ENCODE assay signal across 17 cellular contexts in genomic region chr7:25521236-25521635, GRCh38.
DNase-seq lines count a peak whose midpoint lies in the region; ATAC-seq, FAIRE-seq and TF ChIP-seq lines count a peak whose summit lies in the region.
"Had no signal": no experiment of that assay in that cellular context is flagged by ENCODE, and none has a peak within 500 bp of the region (broad histone marks: within the 10 kb centered on the region; RNA-seq: fewer than 3 reads in every experiment).

No MANE protein-coding gene starts in this region.

- H4K20me1 ChIP-seq in H1 (replicated peaks in 1 of 2; ENCODE audit: control insufficient read depth in 1 of 2, insufficient read depth in 2 of 2, low read length in 2 of 2) = no peaks in the 10 kb centered on the region

- no peak for FAIRE-seq in H1 (lab: Jason Lieb, UNC)
- FAIRE-seq: G401.6 had no signal

- no peaks in the 10 kb centered on the region for H3K9me3 Mint-ChIP-seq in activated naive CD4-positive, alpha-beta T cell treated with anti-CD3 and anti-CD28 coated beads for 36 hours
- peaks cover 15% of the 10 kb centered on the region for H3K9me3 Mint-ChIP-seq in activated naive CD4-positive, alpha-beta T cell treated with anti-CD3 and anti-CD28 coated beads, Interleukin-2, amount 10 ng/mL, durations not matched to agents 7 days and 5 days
- peaks cover 0 to 14% (median 4%) of the 10 kb centered on the region in 11 donors for H3K9me3 Mint-ChIP-seq in naive thymus-derived CD4-positive, alpha-beta T cell

- no peak overlapping the region for H3K4me3 Mint-ChIP-seq in activated naive CD4-positive, alpha-beta T cell treated with anti-CD3 and anti-CD28 coated beads for 36 hours
- no peak overlapping the region for H3K4me3 Mint-ChIP-seq in activated naive CD4-positive, alpha-beta T cell treated with anti-CD3 and anti-CD28 coated beads, Interleukin-2, amount 10 ng/mL, durations not matched to agents 7 days and 5 days
- peak overlapping the region in 3 of 10 donors; percentile 50 to 70 (median 60) for H3K4me3 Mint-ChIP-seq in naive thymus-derived CD4-positive, alpha-beta T cell
- H3K4me3 Mint-ChIP-seq: B cell; CD8-positive, alpha-beta memory T cell had no signal

- intact Hi-C loops in activated naive CD4-positive, alpha-beta T cell treated with anti-CD3 and anti-CD28 coated beads for 36 hours (cut with micrococcal nuclease) = loop anchor here (2.0 kb wide), 1 partner anchor 24 kb away; no protein-coding TSS in a partner anchor
- intact Hi-C loops in naive thymus-derived CD4-positive, alpha-beta T cell (cut with micrococcal nuclease) = loop anchor here in 1 of 2 donors (2.0 kb wide), 1 partner anchor 24 kb away; no protein-coding TSS in a partner anchor

- no peak overlapping the region for H4K5ac ChIP-seq in H1 (ENCODE audit: insufficient read length, low read depth, low read length)

- no peak overlapping the region for H3K4ac ChIP-seq in H1 (replicated peaks; ENCODE audit: insufficient read length, low read depth, low read length)

- POLR2A ChIA-PET in H1 (lab: Charles Lee; ENCODE audit: partially characterized antibody) = no interaction called here
- POLR2A ChIA-PET in naive thymus-derived CD4-positive, alpha-beta T cell (lab: Charles Lee) = no interaction called here

- H3K18ac ChIP-seq in H1 (ENCODE audit: extremely low read depth, low read length) = no peak overlapping the region

- H3K4me2 ChIP-seq in H1 (ENCODE audit: insufficient read depth in 1 of 2, low read depth in 2 of 2, low read length in 2 of 2) = no peak overlapping the region

- peaks cover 45% of the 10 kb centered on the region for H3K4me1 Mint-ChIP-seq in activated naive CD4-positive, alpha-beta T cell treated with anti-CD3 and anti-CD28 coated beads for 36 hours (ENCODE audit: low read depth)
- H3K4me1 Mint-ChIP-seq in activated naive CD4-positive, alpha-beta T cell treated with anti-CD3 and anti-CD28 coated beads, Interleukin-2, amount 10 ng/mL, durations not matched to agents 7 days and 5 days = peaks cover 46% of the 10 kb centered on the region
- peaks cover 9 to 72% (median 60%) of the 10 kb centered on the region in 7 donors for H3K4me1 Mint-ChIP-seq in naive thymus-derived CD4-positive, alpha-beta T cell
- H3K4me1 Mint-ChIP-seq: CD8-positive, alpha-beta memory T cell had no signal

- no peak overlapping the region for H3K14ac ChIP-seq in H1 (ENCODE audit: insufficient read length)

- 94% methylated on average over 6 of the region's 6 CpGs; no CpG with 5 or more reads in 1 of the 2 experiments for WGBS in H1 (ENCODE audit: extremely low coverage in 1 of 2, insufficient coverage in 1 of 2, insufficient read length in 1 of 2, insufficient replicate concordance in 2 of 2, low coverage in 1 of 2, low lambda C conversion rate in 2 of 2, missing lambda C conversion rate in 1 of 2), 2 experiments

- H2AK5ac ChIP-seq in H1 (ENCODE audit: low read depth, low read length) = no peak overlapping the region

- no peaks in the 10 kb centered on the region; a peak in 1 of 7 replicates for H3K4me1 ChIP-seq in H1 (replicated peaks in 1 of 4; ENCODE audit: control insufficient read depth in 3 of 4, insufficient read depth in 4 of 4, low read length in 3 of 4)
- peaks cover 0 to 45% of the 10 kb centered on the region in 2 donors for H3K4me1 ChIP-seq in naive thymus-derived CD4-positive, alpha-beta T cell (ENCODE audit: control insufficient read depth in 2 of 2, insufficient read depth in 2 of 2, low read length in 2 of 2)

- in situ Hi-C loops in ACHN (cut with HindIII; ENCODE audit: low pct_ligation_motif_present, low pct_unique_long_range_greater_than_20kb, low sequenced_read_pairs) = no loop called here

- H3K27ac ChIP-seq in H1 (ENCODE audit: low read depth, low read length) = no peak overlapping the region
- H3K27ac ChIP-seq in naive thymus-derived CD4-positive, alpha-beta T cell (ENCODE audit: low read depth, low read length) = no peak overlapping the region
- H3K27ac ChIP-seq: 22Rv1 had no signal

- no peak for TF ChIP-seq CTCF in H1 (IDR thresholded peaks at IDR 0.05; ENCODE audit: control extremely low read depth in 1 of 3, insufficient read depth in 1 of 3, low read depth in 1 of 3, low read length in 3 of 3)

- no peak overlapping the region for H2BK12ac ChIP-seq in H1 (ENCODE audit: low read depth, low read length)

- no peak overlapping the region for H3K4me3 ChIP-seq in H1 (ENCODE audit: extremely low read depth in 1 of 4, insufficient read depth in 2 of 4, low read depth in 3 of 4, low read length in 4 of 4)
- H3K4me3 ChIP-seq in naive thymus-derived CD4-positive, alpha-beta T cell (ENCODE audit: low read length) = no peak overlapping the region

- no peaks in the 10 kb centered on the region for H3K36me3 Mint-ChIP-seq in activated naive CD4-positive, alpha-beta T cell treated with anti-CD3 and anti-CD28 coated beads for 36 hours (ENCODE audit: low read depth)
- peaks cover 20% of the 10 kb centered on the region for H3K36me3 Mint-ChIP-seq in activated naive CD4-positive, alpha-beta T cell treated with anti-CD3 and anti-CD28 coated beads, Interleukin-2, amount 10 ng/mL, durations not matched to agents 7 days and 5 days
- H3K36me3 Mint-ChIP-seq in naive thymus-derived CD4-positive, alpha-beta T cell = peaks cover 0 to 18% (median 9%) of the 10 kb centered on the region in 5 donors
- H3K36me3 Mint-ChIP-seq: CD8-positive, alpha-beta memory T cell had no signal

- no peaks in the 10 kb centered on the region for H3K36me3 ChIP-seq in H1 (ENCODE audit: control insufficient read depth in 2 of 4, insufficient read depth in 4 of 4, low read length in 3 of 4)
- no peaks in the 10 kb centered on the region for H3K36me3 ChIP-seq in naive thymus-derived CD4-positive, alpha-beta T cell (ENCODE audit: control insufficient read depth in 2 of 3, insufficient read depth in 3 of 3, low read length in 3 of 3)

- peak overlapping the region; percentile 44 for H3K27ac Mint-ChIP-seq in activated naive CD4-positive, alpha-beta T cell treated with anti-CD3 and anti-CD28 coated beads for 36 hours
- H3K27ac Mint-ChIP-seq in activated naive CD4-positive, alpha-beta T cell treated with anti-CD3 and anti-CD28 coated beads, Interleukin-2, amount 10 ng/mL, durations not matched to agents 7 days and 5 days = no peak overlapping the region
- H3K27ac Mint-ChIP-seq in naive thymus-derived CD4-positive, alpha-beta T cell = peak overlapping the region in 8 of 9 donors; percentile 10 to 91 (median 76)
- H3K27ac Mint-ChIP-seq: B cell; CD8-positive, alpha-beta memory T cell had no signal

- no peak for TF ChIP-seq EP300 in H1 (IDR thresholded peaks at IDR 0.05; ENCODE audit: borderline replicate concordance in 1 of 2, low read depth in 2 of 2, low read length in 2 of 2)

- no peak overlapping the region for H4K91ac ChIP-seq in H1 (replicated peaks; ENCODE audit: insufficient read length, low read length)

- CTCF ChIA-PET in activated naive CD4-positive, alpha-beta T cell treated with anti-CD3 and anti-CD28 coated beads for 36 hours (lab: Charles Lee) = interaction anchor here (2.4 kb wide), 1 partner anchor 44 kb away, joined by 6 read pairs; no protein-coding TSS in a partner anchor
- CTCF ChIA-PET in activated naive CD4-positive, alpha-beta T cell treated with anti-CD3 and anti-CD28 coated beads, Interleukin-2, amount 10 ng/mL, durations not matched to agents 7 days and 5 days (lab: Charles Lee) = no interaction called here
- CTCF ChIA-PET in H1 (lab: Charles Lee; ENCODE audit: partially characterized antibody) = interaction anchor here (0.9 kb wide), 1 partner anchor 10 kb away, joined by 3 read pairs; no protein-coding TSS in a partner anchor
- CTCF ChIA-PET in naive thymus-derived CD4-positive, alpha-beta T cell (lab: Charles Lee) = interaction anchor here (0.9 kb wide), 1 partner anchor 260 kb away, joined by 4 read pairs; no protein-coding TSS in a partner anchor

- H3K27me3 ChIP-seq in H1 (replicated peaks in 1 of 4; ENCODE audit: control insufficient read depth in 3 of 4, extremely low read depth in 1 of 4, insufficient read depth in 3 of 4, low read length in 3 of 4) = no peaks in the 10 kb centered on the region
- no peaks in the 10 kb centered on the region for H3K27me3 ChIP-seq in naive thymus-derived CD4-positive, alpha-beta T cell (ENCODE audit: control insufficient read depth in 2 of 2, insufficient read depth in 2 of 2, low read length in 2 of 2)

- no peaks in the 10 kb centered on the region for H3K23me2 ChIP-seq in H1 (ENCODE audit: low read depth, low read length)

- no peak overlapping the region for H3K56ac ChIP-seq in H1 (replicated peaks; ENCODE audit: insufficient read length, low read depth, low read length)

- H3K9ac ChIP-seq in H1 (replicated peaks in 1 of 4; ENCODE audit: extremely low read depth in 1 of 4, low read depth in 3 of 4, low read length in 3 of 4) = no peak overlapping the region

- ATAC-seq in naive thymus-derived CD4-positive, alpha-beta T cell = no peak

- no peaks in the 10 kb centered on the region for H3K79me1 ChIP-seq in H1 (ENCODE audit: low read depth, low read length)

- no peak for TF ChIP-seq RAD21 in H1 (IDR thresholded peaks at IDR 0.05 in 1 of 2, conservative IDR thresholded peaks at IDR 0.05 in 1 of 2; ENCODE audit: low read depth in 2 of 2, low read length in 2 of 2)

- no peaks in the 10 kb centered on the region for H3K79me2 ChIP-seq in H1 (ENCODE audit: control insufficient read depth in 1 of 2, insufficient read depth in 2 of 2, low read length in 2 of 2)

- no peaks in the 10 kb centered on the region for H3K9me3 ChIP-seq in H1 (ENCODE audit: insufficient read depth in 2 of 2, low read depth in 1 of 2, low read length in 1 of 2)
- no peaks in the 10 kb centered on the region for H3K9me3 ChIP-seq in naive thymus-derived CD4-positive, alpha-beta T cell (ENCODE audit: control insufficient read depth in 2 of 3, low read length in 3 of 3)

- no peak for TF ChIP-seq POLR2A in H1 (IDR thresholded peaks at IDR 0.05; ENCODE audit: control extremely low read depth in 1 of 2, low read depth in 2 of 2, low read length in 2 of 2)

- H3K27me3 Mint-ChIP-seq in activated naive CD4-positive, alpha-beta T cell treated with anti-CD3 and anti-CD28 coated beads for 36 hours (ENCODE audit: low read depth) = no peaks in the 10 kb centered on the region
- peaks cover 12% of the 10 kb centered on the region for H3K27me3 Mint-ChIP-seq in activated naive CD4-positive, alpha-beta T cell treated with anti-CD3 and anti-CD28 coated beads, Interleukin-2, amount 10 ng/mL, durations not matched to agents 7 days and 5 days
- peaks cover 0 to 14% (median 4%) of the 10 kb centered on the region in 5 donors for H3K27me3 Mint-ChIP-seq in naive thymus-derived CD4-positive, alpha-beta T cell

- no peak overlapping the region for H4K8ac ChIP-seq in H1 (ENCODE audit: extremely low read depth, insufficient read depth, low read length)

- no peak overlapping the region for H3K23ac ChIP-seq in H1 (ENCODE audit: insufficient read length)

- H2BK120ac ChIP-seq in H1 (replicated peaks; ENCODE audit: low read depth, low read length) = no peak overlapping the region

- DNase-seq in activated naive CD4-positive, alpha-beta T cell treated with anti-CD3 and anti-CD28 coated beads for 36 hours = peak; percentile 22
- no peak for DNase-seq in activated naive CD4-positive, alpha-beta T cell treated with anti-CD3 and anti-CD28 coated beads, Interleukin-2, amount 10 ng/mL, durations not matched to agents 7 days and 5 days
- peak; percentile 21 for DNase-seq in NCI-H2227 (lab: John Stamatoyannopoulos, UW; ENCODE audit: unreplicated experiment)
- no peak for DNase-seq in H1 (ENCODE audit: low read depth in 1 of 2, low spot score in 2 of 2)
- no peak for DNase-seq in naive thymus-derived CD4-positive, alpha-beta T cell
- DNase-seq in ACHN = no peak
- DNase-seq in AG08395 (ENCODE audit: low spot score) = no peak
- DNase-seq in superior temporal gyrus (ENCODE audit: extremely low spot score) = no peak
- DNase-seq: CD8-positive, alpha-beta memory T cell; DND-41; HCEC 1CT; NCI-H1105; NCI-H2081 treated with DMSO at 0.1 percent for 48 hours; NCI-H524 treated with DMSO at 0.1 percent for 48 hours had no signal

- no peak overlapping the region for H2BK5ac ChIP-seq in H1 (ENCODE audit: low read depth, low read length)

- H2BK15ac ChIP-seq in H1 (ENCODE audit: low read length) = no peak overlapping the region

- H2AFZ ChIP-seq in H1 (ENCODE audit: low read length) = 0 out of 2 replicates have a peak overlapping the region, but pooled peaks have one; percentile 28

- no peak overlapping the region for H2BK20ac ChIP-seq in H1 (ENCODE audit: low read length)

Comparison
In these comparisons a context has a peak if more than half of its experiments do, and no peak if none do; other contexts are left out.
1. DNase-seq: peak in activated naive CD4-positive, alpha-beta T cell treated with anti-CD3 and anti-CD28 coated beads for 36 hours (single experiment) and NCI-H2227 (single experiment); none in activated naive CD4-positive, alpha-beta T cell treated with anti-CD3 and anti-CD28 coated beads, Interleukin-2, amount 10 ng/mL, durations not matched to agents 7 days and 5 days (single experiment), H1 (0 of 2), naive thymus-derived CD4-positive, alpha-beta T cell (0 of 9), ACHN (single experiment), AG08395 (single experiment) and superior temporal gyrus (single experiment).